7 cellular contexts compared by ENCODE assay signal in genomic region chr1:211215577-211215976, GRCh38.
"Had no signal": no experiment of that assay in that cellular context is flagged by ENCODE, and none has a peak within 500 bp of the region (broad histone marks: within the 10 kb centered on the region; RNA-seq: fewer than 3 reads in every experiment).

No MANE protein-coding gene starts in this region.

- H3K27ac ChIP-seq: HL-60 had no signal

- H3K36me3 Mint-ChIP-seq: IgD-negative memory B cell had no signal

- H3K4me3 ChIP-seq: K562 had no signal

- ATAC-seq: HepG2, K562 had no signal

- H3K4me3 Mint-ChIP-seq: IgD-negative memory B cell had no signal

- DNase-seq: IMR-90, KBM-7, KG1 had no signal

- H3K27ac Mint-ChIP-seq: IgD-negative memory B cell had no signal
